17 cellular contexts compared by ENCODE assay signal in genomic region chr14:77069551-77069950, GRCh38. TPM values are rescaled to one million over a fixed set of nuclear protein-coding genes. Genes with fewer than 3 reads are reported as not detected.
A peak's percentile ranks its signal among the peaks of the same experiment; 100 is the strongest.
DNase-seq lines count a peak whose midpoint lies in the region; ATAC-seq, FAIRE-seq and TF ChIP-seq lines count a peak whose summit lies in the region.
"Had no signal": no experiment of that assay in that cellular context is flagged by ENCODE, and none has a peak within 500 bp of the region (broad histone marks: within the 10 kb centered on the region; RNA-seq: fewer than 3 reads in every experiment).

No MANE protein-coding gene starts in this region.

- no peaks in the 10 kb centered on the region for H3K9me3 ChIP-seq in IMR-90 (ENCODE audit: control insufficient read depth, insufficient read depth, low read length)
- H3K9me3 ChIP-seq in kidney (ENCODE audit: control insufficient read depth in 1 of 2, low read length in 2 of 2) = no peaks in the 10 kb centered on the region
- no peaks in the 10 kb centered on the region for H3K9me3 ChIP-seq in sigmoid colon
- H3K9me3 ChIP-seq: SJCRH30 had no signal

- no peak overlapping the region for H4K8ac ChIP-seq in IMR-90 (ENCODE audit: low read depth in 2 of 2, low read length in 2 of 2)

- TF ChIP-seq POLR2A in IMR-90 (IDR thresholded peaks at IDR 0.05; ENCODE audit: low read depth, low read length) = no peak
- no peak for TF ChIP-seq POLR2A in sigmoid colon (IDR thresholded peaks at IDR 0.05)
- TF ChIP-seq POLR2A in GM12891 (IDR thresholded peaks at IDR 0.05; ENCODE audit: low read depth, low read length) = no peak

- H3K14ac ChIP-seq in IMR-90 (replicated peaks; ENCODE audit: low read depth, low read length) = no peak overlapping the region

- H4K5ac ChIP-seq in IMR-90 (ENCODE audit: low read depth, low read length) = no peak overlapping the region

- no peak overlapping the region for H2AK5ac ChIP-seq in IMR-90 (ENCODE audit: low read depth, low read length)

- H3K9ac ChIP-seq in IMR-90 (ENCODE audit: low read depth, low read length) (no peak overlapping the region), kidney (ENCODE audit: low read length in 2 of 2) (no peak overlapping the region)
- H3K9ac ChIP-seq: KMS-11 had no signal

- ATAC-seq in IMR-90 (ENCODE audit: low read depth) (no peak), GM21423 (IDR thresholded peaks at IDR 0.05; ENCODE audit: unreplicated experiment) (no peak)
- ATAC-seq: GM12878 had no signal

- H3K4me3 ChIP-seq in IMR-90 (ENCODE audit: insufficient read depth, low read depth, low read length) = no peak overlapping the region
- no peak overlapping the region for H3K4me3 ChIP-seq in kidney (ENCODE audit: low read length in 2 of 2)
- H3K4me3 ChIP-seq in sigmoid colon = no peak overlapping the region
- H3K4me3 ChIP-seq: GM12878, SJCRH30 had no signal

- DNase-seq in IMR-90 = no peak
- DNase-seq in NCI-H2171 treated with DMSO at 0.1 percent for 48 hours (lab: John Stamatoyannopoulos, UW) = peak; percentile 81
- no peak for DNase-seq in kidney
- DNase-seq in sigmoid colon = no peak
- no peak for DNase-seq in GM12891 (ENCODE audit: insufficient read length, low spot score)
- no peak for DNase-seq in activated naive CD4-positive, alpha-beta T cell (lab: John Stamatoyannopoulos, UW)
- DNase-seq: ACHN; CD8-positive, alpha-beta memory T cell; DMS53; EL; NCI-H1417 treated with DMSO at 0.1 percent for 48 hours; NCI-H1930; NCI-H526; SJCRH30 had no signal

- in situ Hi-C loops in IMR-90 (cut with MboI; ENCODE audit: low sequenced_read_pairs) = loop anchor here (25.0 kb wide), 1 partner anchor 1082 kb away; the partner anchor contains the start of genes IFT43 and TGFB3

- 0 out of 2 replicates have a peak, but pooled peaks cover 4% of the 10 kb centered on the region for H3K9me1 ChIP-seq in IMR-90 (ENCODE audit: insufficient read depth, low read length)

- no peak overlapping the region for H4K91ac ChIP-seq in IMR-90 (ENCODE audit: insufficient read depth, low read depth, low read length)

- FAIRE-seq in kidney (lab: Jason Lieb, UNC) = no peak
- FAIRE-seq in GM12891 (lab: Jason Lieb, UNC) = no peak
- FAIRE-seq: GM12878 had no signal

- no peak overlapping the region for H2BK15ac ChIP-seq in IMR-90 (ENCODE audit: low read depth, low read length)

- no peak overlapping the region for H3K4ac ChIP-seq in IMR-90 (ENCODE audit: low read depth, low read length)

- no peak for TF ChIP-seq EP300 in sigmoid colon (IDR thresholded peaks at IDR 0.05)

- no peak overlapping the region for H2AFZ ChIP-seq in IMR-90 (replicated peaks; ENCODE audit: low read length, poor library complexity)

- no peak overlapping the region for H2AK9ac ChIP-seq in IMR-90 (replicated peaks; ENCODE audit: low read depth, low read length, poor library complexity)

- no peaks in the 10 kb centered on the region for H3K36me3 ChIP-seq in IMR-90 (ENCODE audit: control insufficient read depth, insufficient read depth, low read length)
- H3K36me3 ChIP-seq in kidney (ENCODE audit: control insufficient read depth in 1 of 2, insufficient read depth in 2 of 2, low read length in 2 of 2) = no peaks in the 10 kb centered on the region
- H3K36me3 ChIP-seq in sigmoid colon = no peaks in the 10 kb centered on the region
- H3K36me3 ChIP-seq: SJCRH30 had no signal

- no peaks in the 10 kb centered on the region for H4K20me1 ChIP-seq in IMR-90 (ENCODE audit: insufficient read depth, low read length)

- dilution Hi-C loops in IMR-90 (cut with HindIII; ENCODE audit: low sequenced_read_pairs, unreplicated experiment) = no loop called here

- POLR2A ChIA-PET in IMR-90 (lab: Charles Lee; ENCODE audit: unreplicated experiment) = no interaction called here

- H2BK120ac ChIP-seq in IMR-90 (ENCODE audit: low read depth, low read length) = no peak overlapping the region

- CTCF ChIA-PET in IMR-90 (lab: Yijun Ruan, JAX) = interaction anchor here (0.6 to 6.0 kb wide), 10 partner anchors 10 to 360 kb away, joined by 3 to 111 read pairs (median 9); no protein-coding TSS in a partner anchor

- H3K4me2 ChIP-seq in IMR-90 (ENCODE audit: low read depth, low read length) = no peak overlapping the region
- H3K4me2 ChIP-seq: KMS-11 had no signal

- no peak for TF ChIP-seq RAD21 in IMR-90 (IDR thresholded peaks at IDR 0.05; ENCODE audit: low read length)

- no peak overlapping the region for H3K23ac ChIP-seq in IMR-90 (ENCODE audit: low read depth, low read length)

- H2BK5ac ChIP-seq in IMR-90 (ENCODE audit: low read depth, low read length, poor library complexity, severe bottlenecking) = no peak overlapping the region

- H2BK20ac ChIP-seq in IMR-90 (ENCODE audit: low read depth, low read length) = peak overlapping the region; percentile 33; the same call in 1 of the 2 replicates

- no peaks in the 10 kb centered on the region for H3K27me3 ChIP-seq in IMR-90 (ENCODE audit: control insufficient read depth, insufficient read depth, low read length)
- no peaks in the 10 kb centered on the region for H3K27me3 ChIP-seq in sigmoid colon
- H3K27me3 ChIP-seq: SJCRH30 had no signal

- H3K4me1 ChIP-seq in IMR-90 (ENCODE audit: control insufficient read depth, insufficient read depth, low read length) (peaks cover 1% of the 10 kb centered on the region), kidney (ENCODE audit: control insufficient read depth in 1 of 2, insufficient read depth in 1 of 2, low read depth in 1 of 2, low read length in 2 of 2) (peaks cover 10% of the 10 kb centered on the region in 2 donors), sigmoid colon (peaks cover 0 to 29% (median 19%) of the 10 kb centered on the region in 4 donors)
- H3K4me1 ChIP-seq: SJCRH30 had no signal

- intact Hi-C loops in IMR-90 (cut with micrococcal nuclease) = no loop called here
- intact Hi-C loops in kidney (cut with DNase I) = loop anchor here (5.0 to 10.0 kb wide), 2 partner anchors 157 to 195 kb away; no protein-coding TSS in a partner anchor
- intact Hi-C loops in sigmoid colon (cut with DNase I) = no loop called here

- WGBS in IMR-90 (ENCODE audit: extremely low coverage in 2 of 2, insufficient read length in 1 of 2), 2 experiments = 94% methylated on average over 3 of the region's 7 CpGs; no CpG with 5 or more reads in 1 of the 2 experiments
- WGBS in sigmoid colon, 2 donors = 85 to 94% methylated on average over 7 of the region's 7 CpGs

- H3K56ac ChIP-seq in IMR-90 (ENCODE audit: extremely low read depth, insufficient read depth, low read length) = no peak overlapping the region

- no TSS peak for BruUV-seq in IMR-90 (replicated peaks; lab: Mats Ljungman, UMichigan)

- TF ChIP-seq CTCF in IMR-90 (conservative IDR thresholded peaks at IDR 0.05; ENCODE audit: low read depth, low read length) (no peak), kidney (IDR thresholded peaks at IDR 0.05; ENCODE audit: borderline replicate concordance, extremely low read depth, insufficient read depth) (no peak), sigmoid colon (IDR thresholded peaks at IDR 0.05) (no peak)

- H3K18ac ChIP-seq in IMR-90 (ENCODE audit: low read depth, low read length) = no peak overlapping the region

- H3K27ac ChIP-seq in IMR-90 (ENCODE audit: insufficient read depth, low read length) = no peak overlapping the region
- H3K27ac ChIP-seq in kidney (ENCODE audit: low read depth in 2 of 2, low read length in 2 of 2) = peak overlapping the region; percentile 64 to 67
- peak overlapping the region in 3 of 4 donors; percentile 51 to 76 (median 70) for H3K27ac ChIP-seq in sigmoid colon
- H3K27ac ChIP-seq: KMS-11, SJCRH30 had no signal

- no peaks in the 10 kb centered on the region for H3K79me1 ChIP-seq in IMR-90 (ENCODE audit: low read depth in 1 of 2, low read length in 2 of 2)

TF ChIP-seq in IMR-90, 13 proteins besides CTCF, POLR2A, EP300 and RAD21 (continues in another document):
- TF ChIP-seq NFE2L2 (IDR thresholded peaks at IDR 0.05; ENCODE audit: low read depth, low read length) (no peak), USF2 (IDR thresholded peaks at IDR 0.05; ENCODE audit: low read depth, low read length) (no peak), CEBPB (IDR thresholded peaks at IDR 0.05; ENCODE audit: low read depth, low read length) (no peak)

TF ChIP-seq in GM12891, 5 proteins besides CTCF, POLR2A, EP300 and RAD21:
- TF ChIP-seq POLR2AphosphoS5 (IDR thresholded peaks at IDR 0.05; ENCODE audit: low read depth, low read length) (no peak), PAX5 (IDR thresholded peaks at IDR 0.05; ENCODE audit: insufficient read depth, low read length, severe bottlenecking) (no peak), POU2F2 (IDR thresholded peaks at IDR 0.05; ENCODE audit: low read depth, low read length) (no peak), SPI1 (IDR thresholded peaks at IDR 0.05; ENCODE audit: low read depth, low read length) (no peak), TAF1 (IDR thresholded peaks at IDR 0.05; ENCODE audit: low read depth, low read length) (no peak)

RNA-seq across cellular contexts. Expression of gene CIPC, which starts 28.5 kb away (rescaled TPM):
- total RNA-seq in IMR-90 (2012; rRNA removed) (12.9 and 13.1 TPM in 2 replicates), kidney (23.5 TPM), sigmoid colon (10 to 100 TPM; 59.7 to 96.1 (median 77.7) TPM)
- polyA plus RNA-seq in IMR-90 (2012; rRNA removed) (5.6 and 6.6 TPM in 2 replicates), kidney (ENCODE audit: insufficient read depth, low read depth, low replicate concordance) (12.8 TPM), sigmoid colon (10 to 100 TPM; 14.8 to 21.0 (median 18.0) TPM)
- polyA plus RNA-seq in IMR-90 (2012; cell fraction: cytosol; rRNA removed) = 2.7 and 2.8 TPM in 2 replicates
- polyA plus RNA-seq in IMR-90 (2012; cell fraction: nucleus; rRNA removed; ENCODE audit: low replicate concordance) = 2.8 and 5.9 TPM in 2 replicates
- 6.4 TPM for polyA plus RNA-seq in GM12891 (2012; ENCODE audit: low read depth, missing spikeins)

RNA-seq across cellular contexts. Expression of gene IRF2BPL, which starts 41.0 kb away (rescaled TPM):
- 6.3 and 8.9 TPM in 2 replicates for total RNA-seq in IMR-90 (2012; rRNA removed)
- 14.5 and 15.8 TPM in 2 replicates for polyA plus RNA-seq in IMR-90 (2012; rRNA removed)
- polyA plus RNA-seq in IMR-90 (2012; cell fraction: cytosol; rRNA removed) = 13.2 and 35.9 TPM in 2 replicates
- 24.7 and 36.8 TPM in 2 replicates for polyA plus RNA-seq in IMR-90 (2012; cell fraction: nucleus; rRNA removed; ENCODE audit: low replicate concordance)
- 97.1 TPM for total RNA-seq in kidney
- 15.7 TPM for polyA plus RNA-seq in kidney (ENCODE audit: insufficient read depth, low read depth, low replicate concordance)
- total RNA-seq in sigmoid colon = 10 to 100 TPM; 34.7 to 63.1 (median 57.9) TPM
- 10 to 100 TPM in 1 of 3 donors, 1 to 10 TPM in 2; 3.0 to 13.8 (median 6.6) TPM for polyA plus RNA-seq in sigmoid colon
- polyA plus RNA-seq in GM12891 (2012; ENCODE audit: low read depth, missing spikeins) = 22.0 TPM
